Comparison of ENCODE assay signal across 3 cellular contexts in genomic region chr17:11303773-11304394, GRCh38.
"Had no signal": no experiment of that assay in that cellular context is flagged by ENCODE, and none has a peak within 500 bp of the region (broad histone marks: within the 10 kb centered on the region; RNA-seq: fewer than 3 reads in every experiment).

No MANE protein-coding gene starts in this region.

- DNase-seq: GDM1, GF-D8 had no signal

- H3K4me3 ChIP-seq: GM12878 had no signal

- ATAC-seq: GM12878 had no signal
